ENCODE assay signal across 24 cellular contexts in genomic region chrX:134174859-134175258, GRCh38.
DNase-seq lines count a peak whose midpoint lies in the region; ATAC-seq and TF ChIP-seq lines count a peak whose summit lies in the region.
"Had no signal": no experiment of that assay in that cellular context is flagged by ENCODE, and none has a peak within 500 bp of the region (broad histone marks: within the 10 kb centered on the region; RNA-seq: fewer than 3 reads in every experiment).

No MANE protein-coding gene starts in this region.

- H3K4me1 ChIP-seq in ES-I3 (ENCODE audit: insufficient read depth, low read length) (peaks cover 36% of the 10 kb centered on the region), HUES64 (ENCODE audit: insufficient read depth, low read length) (peaks cover 57% of the 10 kb centered on the region), endodermal cell (ENCODE audit: control insufficient read depth, insufficient read depth, low read length) (peaks cover 3% of the 10 kb centered on the region)
- H3K4me1 ChIP-seq: Caco-2, upper lobe of right lung had no signal

- H3K4me1 Mint-ChIP-seq in endodermal cell (peaks cover 24% of the 10 kb centered on the region), nephron progenitor cell (peaks cover 68% of the 10 kb centered on the region)

- H3K27me3 ChIP-seq in HUES64 (ENCODE audit: insufficient read depth, low read length) (no peaks in the 10 kb centered on the region), endodermal cell (ENCODE audit: control insufficient read depth, insufficient read depth, low read length, poor library complexity, severe bottlenecking) (no peaks in the 10 kb centered on the region)

- no peaks in the 10 kb centered on the region for H3K9me3 ChIP-seq in ES-I3 (ENCODE audit: control insufficient read depth, insufficient read depth, low read length)
- H3K9me3 ChIP-seq in HUES64 (ENCODE audit: insufficient read depth, low read depth, low read length) = no peaks in the 10 kb centered on the region
- no peaks in the 10 kb centered on the region for H3K9me3 ChIP-seq in endodermal cell (ENCODE audit: control insufficient read depth, low read length)
- H3K9me3 ChIP-seq: Caco-2, upper lobe of right lung had no signal

- H3K36me3 Mint-ChIP-seq in endodermal cell (ENCODE audit: low read depth) (peaks cover 20% of the 10 kb centered on the region), nephron progenitor cell (ENCODE audit: low read depth) (peaks cover 17% of the 10 kb centered on the region)
- H3K36me3 Mint-ChIP-seq: naive B cell had no signal

- in situ Hi-C loops in GM13977 (cut with MboI; ENCODE audit: low pct_unique_long_range_greater_than_20kb, low sequenced_read_pairs, unreplicated experiment) = no loop called here

- H3K4me3 Mint-ChIP-seq in endodermal cell (peak overlapping the region; percentile 88), nephron progenitor cell (peak overlapping the region; percentile 95)

- peak overlapping the region; percentile 92 for H3K9ac ChIP-seq in ES-I3 (ENCODE audit: low read depth, low read length)
- H3K9ac ChIP-seq in HUES64 (ENCODE audit: low read depth, low read length) = peak overlapping the region; percentile 100
- no peak overlapping the region for H3K9ac ChIP-seq in endodermal cell (ENCODE audit: extremely low read depth, low read length, poor library complexity, severe bottlenecking)
- H3K9ac ChIP-seq: BLaER1 had no signal

- H3K27ac Mint-ChIP-seq in endodermal cell = peak overlapping the region; percentile 94
- peak overlapping the region; percentile 98 for H3K27ac Mint-ChIP-seq in nephron progenitor cell
- H3K27ac Mint-ChIP-seq: activated naive CD4-positive, alpha-beta T cell treated with anti-CD3 and anti-CD28 coated beads, Interleukin-2, amount 50 U/mL, for 72 hours; activated T-cell treated with anti-CD3 and anti-CD28 coated beads, Interleukin-2, amount 50 U/mL, for 72 hours had no signal

- H3K4me3 ChIP-seq in HUES64 (ENCODE audit: low read length) (peak overlapping the region; percentile 98), endodermal cell (ENCODE audit: low read length) (peak overlapping the region; percentile 80)
- H3K4me3 ChIP-seq: BLaER1, upper lobe of right lung had no signal

- peak overlapping the region; percentile 100 for H3K27ac ChIP-seq in HUES64 (ENCODE audit: low read depth, low read length)
- peak overlapping the region; percentile 94 for H3K27ac ChIP-seq in endodermal cell (ENCODE audit: low read depth, low read length)
- H3K27ac ChIP-seq: BLaER1, dorsolateral prefrontal cortex, upper lobe of right lung had no signal

- peaks cover 10% of the 10 kb centered on the region for H3K36me3 ChIP-seq in ES-I3 (ENCODE audit: insufficient read depth, low read length)
- H3K36me3 ChIP-seq in HUES64 (ENCODE audit: insufficient read depth, low read length) = peaks cover 22% of the 10 kb centered on the region
- peaks cover 4% of the 10 kb centered on the region for H3K36me3 ChIP-seq in endodermal cell (ENCODE audit: control insufficient read depth, insufficient read depth, low read length)
- H3K36me3 ChIP-seq: BLaER1, upper lobe of right lung had no signal

- no peak for ATAC-seq in left lobe of liver
- ATAC-seq in GM19463 (IDR thresholded peaks at IDR 0.05; ENCODE audit: unreplicated experiment) = no peak
- ATAC-seq: activated CD4-positive, alpha-beta T cell treated with anti-CD3 and anti-CD28 coated beads for 36 hours; activated naive CD4-positive, alpha-beta T cell treated with anti-CD3 and anti-CD28 coated beads, Interleukin-2, amount 50 U/mL, for 72 hours; activated T-cell treated with anti-CD3 and anti-CD28 coated beads, Interleukin-2, amount 50 U/mL, for 72 hours; upper lobe of right lung had no signal

- TF ChIP-seq CTCF in endodermal cell (conservative IDR thresholded peaks at IDR 0.05) (no peak), nephron progenitor cell (IDR thresholded peaks at IDR 0.05) (no peak), GM13977 (IDR thresholded peaks at IDR 0.05; ENCODE audit: extremely low read depth, insufficient read depth, missing control alignments) (no peak)

- WGBS in HUES64 = 0% methylated on average over 6 of the region's 9 CpGs
- 1% methylated on average over 6 of the region's 9 CpGs; no CpG with 5 or more reads in 1 of the 2 experiments for WGBS in endodermal cell (ENCODE audit: insufficient coverage in 1 of 2, insufficient read length in 1 of 2), 2 experiments

- H3K27me3 Mint-ChIP-seq in endodermal cell (ENCODE audit: insufficient read depth) (no peaks in the 10 kb centered on the region), nephron progenitor cell (ENCODE audit: low read depth, poor library complexity) (peaks cover 5% of the 10 kb centered on the region)

- H3K9me3 Mint-ChIP-seq in endodermal cell = peaks cover 19% of the 10 kb centered on the region
- H3K9me3 Mint-ChIP-seq in nephron progenitor cell = peaks cover 4% of the 10 kb centered on the region
- H3K9me3 Mint-ChIP-seq: activated T-cell treated with anti-CD3 and anti-CD28 coated beads, Interleukin-2, amount 50 U/mL, for 72 hours; central memory CD8-positive, alpha-beta T cell had no signal

- DNase-seq in endodermal cell (peak; percentile 87), nephron progenitor cell (peak; percentile 70), NCI-H2081 (lab: John Stamatoyannopoulos, UW) (no peak), left lobe of liver (ENCODE audit: low spot score) (no peak), GM13977 (ENCODE audit: low spot score) (no peak)
- DNase-seq: ACHN; activated CD4-positive, alpha-beta T cell treated with anti-CD3 and anti-CD28 coated beads for 36 hours; activated T-cell treated with anti-CD3 and anti-CD28 coated beads, Interleukin-2, amount 50 U/mL, for 72 hours; Caco-2; dorsolateral prefrontal cortex; Kasumi-1; kidney glomerular epithelial cell; naive B cell; NCI-H1694 treated with DMSO at 0.1 percent for 48 hours; NCI-H526 treated with DMSO at 0.1 percent for 48 hours; SHP77; SW 1271; upper lobe of right lung had no signal

Comparison
In these comparisons a context has a peak if more than half of its experiments do, and no peak if none do; other contexts are left out.
1. DNase-seq: peak in endodermal cell (single experiment) and nephron progenitor cell (single experiment); none in NCI-H2081 (0 of 2), left lobe of liver (single experiment) and GM13977 (single experiment).